9 cellular contexts compared by ENCODE assay signal in genomic region chr2:33022989-33023731, GRCh38.
DNase-seq lines count a peak whose midpoint lies in the region; ATAC-seq and TF ChIP-seq lines count a peak whose summit lies in the region.
"Had no signal": no experiment of that assay in that cellular context is flagged by ENCODE, and none has a peak within 500 bp of the region (broad histone marks: within the 10 kb centered on the region; RNA-seq: fewer than 3 reads in every experiment).

No MANE protein-coding gene starts in this region.

- no peak overlapping the region for H3K4me3 ChIP-seq in right atrium auricular region
- H3K4me3 ChIP-seq in testis: no peak overlapping the region
- H3K4me3 ChIP-seq: GM23338 had no signal

- no peak for TF ChIP-seq POLR2A in testis (IDR thresholded peaks at IDR 0.05)

- 23 to 30% methylated on average over 6 of the region's 6 CpGs for WGBS in testis, 2 donors

- H3K36me3 ChIP-seq in right atrium auricular region (peaks cover 22% of the 10 kb centered on the region), testis (ENCODE audit: low read depth, missing control alignments) (no peaks in the 10 kb centered on the region)

- H3K4me1 ChIP-seq in right atrium auricular region (peaks cover 0 to 23% of the 10 kb centered on the region in 2 donors), testis (no peaks in the 10 kb centered on the region)

- H3K9me3 ChIP-seq in right atrium auricular region (peaks cover 0 to 7% of the 10 kb centered on the region in 2 donors), testis (no peaks in the 10 kb centered on the region)

- TF ChIP-seq CTCF in right atrium auricular region (IDR thresholded peaks at IDR 0.05) (no peak), testis (IDR thresholded peaks at IDR 0.05) (no peak)

- peak overlapping the region in 1 of 2 donors; percentile 78 for H3K27ac ChIP-seq in right atrium auricular region
- peak overlapping the region in 1 of 2 donors; percentile 19 for H3K27ac ChIP-seq in testis

- intact Hi-C loops in Right ventricle myocardium superior (cut with DNase I) (no loop called here), left cardiac atrium (cut with DNase I) (loop anchor here in 1 of 2 donors (10.0 kb wide), 1 partner anchor 248 kb away; no protein-coding TSS in a partner anchor), sciatic nerve (cut with DNase I) (no loop called here), testis (cut with DNase I; ENCODE audit: low total_unique reads) (no loop called here)

- DNase-seq in Right ventricle myocardium superior (no peak), right atrium auricular region (ENCODE audit: low spot score) (no peak), amniotic epithelial cell (ENCODE audit: low read depth) (peak; percentile 82), left cardiac atrium (no peak), stromal cell of bone marrow (ENCODE audit: low read depth) (peak; percentile 54), sciatic nerve (ENCODE audit: low spot score) (no peak), testis (no peak)

- H3K27me3 ChIP-seq in right atrium auricular region (no peaks in the 10 kb centered on the region), testis (no peaks in the 10 kb centered on the region)

- ATAC-seq in Right ventricle myocardium superior (ENCODE audit: poor library complexity): peak; percentile 4
- ATAC-seq in left cardiac atrium: peak; percentile 18 to 62
- ATAC-seq in sciatic nerve: no peak
- no peak for ATAC-seq in HG03139 (IDR thresholded peaks at IDR 0.05; ENCODE audit: unreplicated experiment)
- ATAC-seq: GM23338 had no signal

Comparison
In these comparisons a context has a peak if more than half of its experiments do, and no peak if none do; other contexts are left out.
1. ATAC-seq: peak in Right ventricle myocardium superior (single experiment) and left cardiac atrium (2 of 2); none in sciatic nerve (single experiment) and HG03139 (single experiment).
2. DNase-seq: peak in amniotic epithelial cell (single experiment) and stromal cell of bone marrow (single experiment); none in Right ventricle myocardium superior (single experiment), right atrium auricular region (single experiment), left cardiac atrium (single experiment), sciatic nerve (single experiment) and testis (single experiment).